ENCODE assay signal across 1 cellular context in the genomic region with DNA sequence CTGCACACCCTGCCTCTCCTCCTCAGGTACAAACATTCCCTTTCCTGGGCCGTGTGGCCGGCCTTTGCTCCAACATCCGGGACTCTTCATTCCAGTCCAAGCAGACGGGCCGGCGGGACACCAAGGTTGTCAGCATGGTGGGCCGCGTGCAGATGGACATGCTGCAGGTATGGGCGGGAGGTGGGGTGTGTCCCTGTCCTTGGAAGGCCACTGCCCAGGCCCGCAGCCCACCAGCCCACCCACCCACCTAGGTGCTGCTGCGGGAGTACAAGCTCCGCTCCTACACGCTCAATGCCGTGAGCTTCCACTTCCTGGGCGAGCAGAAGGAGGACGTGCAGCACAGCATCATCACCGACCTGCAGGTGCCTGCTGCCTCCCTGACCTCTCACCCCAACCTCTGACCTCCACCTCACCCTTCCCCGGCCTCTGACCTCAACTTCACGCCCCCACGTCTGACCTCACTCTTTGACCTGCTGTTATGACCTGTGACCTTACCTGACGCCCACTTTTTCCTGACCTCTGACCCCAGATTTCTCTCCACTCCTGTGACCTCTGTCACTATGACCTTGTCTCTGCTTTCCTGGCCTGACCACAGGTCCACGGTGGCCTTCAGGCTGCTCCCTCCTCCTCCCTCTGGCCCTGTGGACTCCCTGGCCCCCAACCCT.
TF ChIP-seq lines count a peak whose summit lies in the region.

No MANE protein-coding gene starts in this region.

TF ChIP-seq in HEK293, 187 proteins besides CTCF, POLR2A, EP300 and RAD21 (continued from another document):
- TF ChIP-seq ZNF610 (tag by site-specific recombination; IDR thresholded peaks at IDR 0.05; ENCODE audit: borderline replicate concordance): no peak
- TF ChIP-seq, protein P1, sequence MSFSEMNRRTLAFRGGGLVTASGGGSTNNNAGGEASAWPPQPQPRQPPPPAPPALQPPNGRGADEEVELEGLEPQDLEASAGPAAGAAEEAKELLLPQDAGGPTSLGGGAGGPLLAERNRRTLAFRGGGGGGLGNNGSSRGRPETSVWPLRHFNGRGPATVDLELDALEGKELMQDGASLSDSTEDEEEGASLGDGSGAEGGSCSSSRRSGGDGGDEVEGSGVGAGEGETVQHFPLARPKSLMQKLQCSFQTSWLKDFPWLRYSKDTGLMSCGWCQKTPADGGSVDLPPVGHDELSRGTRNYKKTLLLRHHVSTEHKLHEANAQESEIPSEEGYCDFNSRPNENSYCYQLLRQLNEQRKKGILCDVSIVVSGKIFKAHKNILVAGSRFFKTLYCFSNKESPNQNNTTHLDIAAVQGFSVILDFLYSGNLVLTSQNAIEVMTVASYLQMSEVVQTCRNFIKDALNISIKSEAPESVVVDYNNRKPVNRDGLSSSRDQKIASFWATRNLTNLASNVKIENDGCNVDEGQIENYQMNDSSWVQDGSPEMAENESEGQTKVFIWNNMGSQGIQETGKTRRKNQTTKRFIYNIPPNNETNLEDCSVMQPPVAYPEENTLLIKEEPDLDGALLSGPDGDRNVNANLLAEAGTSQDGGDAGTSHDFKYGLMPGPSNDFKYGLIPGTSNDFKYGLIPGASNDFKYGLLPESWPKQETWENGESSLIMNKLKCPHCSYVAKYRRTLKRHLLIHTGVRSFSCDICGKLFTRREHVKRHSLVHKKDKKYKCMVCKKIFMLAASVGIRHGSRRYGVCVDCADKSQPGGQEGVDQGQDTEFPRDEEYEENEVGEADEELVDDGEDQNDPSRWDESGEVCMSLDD (tag by site-specific recombination; IDR thresholded peaks at IDR 0.05): peak; percentile 56; the same call in 1 of the 2 replicates
- TF ChIP-seq KLF1 (tag by site-specific recombination; IDR thresholded peaks at IDR 0.05): no peak
- TF ChIP-seq, protein P2, sequence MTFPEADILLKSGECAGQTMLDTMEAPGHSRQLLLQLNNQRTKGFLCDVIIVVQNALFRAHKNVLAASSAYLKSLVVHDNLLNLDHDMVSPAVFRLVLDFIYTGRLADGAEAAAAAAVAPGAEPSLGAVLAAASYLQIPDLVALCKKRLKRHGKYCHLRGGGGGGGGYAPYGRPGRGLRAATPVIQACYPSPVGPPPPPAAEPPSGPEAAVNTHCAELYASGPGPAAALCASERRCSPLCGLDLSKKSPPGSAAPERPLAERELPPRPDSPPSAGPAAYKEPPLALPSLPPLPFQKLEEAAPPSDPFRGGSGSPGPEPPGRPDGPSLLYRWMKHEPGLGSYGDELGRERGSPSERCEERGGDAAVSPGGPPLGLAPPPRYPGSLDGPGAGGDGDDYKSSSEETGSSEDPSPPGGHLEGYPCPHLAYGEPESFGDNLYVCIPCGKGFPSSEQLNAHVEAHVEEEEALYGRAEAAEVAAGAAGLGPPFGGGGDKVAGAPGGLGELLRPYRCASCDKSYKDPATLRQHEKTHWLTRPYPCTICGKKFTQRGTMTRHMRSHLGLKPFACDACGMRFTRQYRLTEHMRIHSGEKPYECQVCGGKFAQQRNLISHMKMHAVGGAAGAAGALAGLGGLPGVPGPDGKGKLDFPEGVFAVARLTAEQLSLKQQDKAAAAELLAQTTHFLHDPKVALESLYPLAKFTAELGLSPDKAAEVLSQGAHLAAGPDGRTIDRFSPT (tag by site-specific recombination; IDR thresholded peaks at IDR 0.05): 0 out of 2 replicates have a peak, but pooled peaks have one; percentile 22
- TF ChIP-seq ZBTB7A (tag by site-specific recombination; IDR thresholded peaks at IDR 0.05; ENCODE audit: low read depth): 0 out of 2 replicates have a peak, but pooled peaks have one; percentile 50
- TF ChIP-seq EGR2 (tag by site-specific recombination; IDR thresholded peaks at IDR 0.05; ENCODE audit: low read depth): peak; percentile 44; the same call in 1 of the 2 replicates
- TF ChIP-seq ZFHX2 (tag by site-specific recombination; conservative IDR thresholded peaks at IDR 0.05): peak; percentile 42; the same call in 1 of the 2 replicates
